ENCODE assay signal across 21 cellular contexts in the genomic region with DNA sequence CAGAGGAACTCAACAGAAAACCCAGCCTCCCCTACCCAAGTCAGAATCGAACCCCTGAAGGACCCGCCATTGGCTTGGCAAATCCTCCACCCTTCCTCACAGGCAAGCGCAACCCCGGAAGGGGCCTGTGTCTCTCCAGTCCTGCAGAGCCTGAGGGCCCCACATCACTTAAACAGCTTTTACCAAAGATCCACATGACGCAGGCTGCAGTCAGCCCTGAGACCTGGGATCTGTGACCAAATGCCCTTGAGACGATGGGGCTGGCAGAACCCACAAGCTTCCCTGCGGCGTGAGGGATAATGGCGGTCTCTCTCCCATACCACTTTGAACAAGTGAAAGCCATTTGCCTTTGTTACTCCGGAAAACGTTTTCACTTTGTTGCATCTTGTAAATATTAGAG. TPM values are rescaled to one million over a fixed set of nuclear protein-coding genes. Genes with fewer than 3 reads are reported as not detected.
DNase-seq lines count a peak whose midpoint lies in the region; ATAC-seq and TF ChIP-seq lines count a peak whose summit lies in the region.
"Had no signal": no experiment of that assay in that cellular context is flagged by ENCODE, and none has a peak within 500 bp of the region (broad histone marks: within the 10 kb centered on the region; RNA-seq: fewer than 3 reads in every experiment).

No MANE protein-coding gene starts in this region.

- no peak overlapping the region for H4K5ac ChIP-seq in mesendoderm (ENCODE audit: low read length)

- H2AK5ac ChIP-seq in mesendoderm (ENCODE audit: low read length), result no peak overlapping the region

- no peak overlapping the region for H3K27ac Mint-ChIP-seq in chondrocyte (ENCODE audit: unreplicated experiment)
- peak overlapping the region; percentile 11 for H3K27ac Mint-ChIP-seq in stimulated activated effector memory CD8-positive, alpha-beta T cell treated with anti-CD3 and anti-CD28 coated beads, Interleukin-12 subunit alpha, Interleukin-12 subunit beta, amount 100 ng/mL, for 72 hours
- H3K27ac Mint-ChIP-seq: CD8-positive, alpha-beta T cell had no signal

- H3K4me3 Mint-ChIP-seq in chondrocyte (ENCODE audit: unreplicated experiment), result no peak overlapping the region
- no peak overlapping the region for H3K4me3 Mint-ChIP-seq in stimulated activated effector memory CD8-positive, alpha-beta T cell treated with anti-CD3 and anti-CD28 coated beads, Interleukin-12 subunit alpha, Interleukin-12 subunit beta, amount 100 ng/mL, for 72 hours
- H3K4me3 Mint-ChIP-seq: CD8-positive, alpha-beta T cell had no signal

- no peak overlapping the region for H2BK5ac ChIP-seq in mesendoderm (ENCODE audit: low read length)

- 75 to 85% methylated on average over 11 of the region's 11 CpGs for WGBS in heart right ventricle, 2 donors
- WGBS in right cardiac atrium, result 88% methylated on average over 11 of the region's 11 CpGs
- no CpG with 5 or more reads among the region's 11 CpGs for WGBS in mesendoderm (ENCODE audit: extremely low coverage, insufficient coverage, low lambda C conversion rate)

- H3K4me1 Mint-ChIP-seq in chondrocyte (ENCODE audit: low read depth), result peaks cover 14% of the 10 kb centered on the region
- peaks cover 7% of the 10 kb centered on the region for H3K4me1 Mint-ChIP-seq in stimulated activated effector memory CD8-positive, alpha-beta T cell treated with anti-CD3 and anti-CD28 coated beads, Interleukin-12 subunit alpha, Interleukin-12 subunit beta, amount 100 ng/mL, for 72 hours

- no peaks in the 10 kb centered on the region for H3K27me3 ChIP-seq in heart right ventricle
- H3K27me3 ChIP-seq in right cardiac atrium (ENCODE audit: control insufficient read depth, insufficient read depth), result no peaks in the 10 kb centered on the region
- H3K27me3 ChIP-seq in mesendoderm (ENCODE audit: insufficient read depth, low read length, poor library complexity), result no peaks in the 10 kb centered on the region
- H3K27me3 ChIP-seq: BE2C had no signal

- H3K4me3 ChIP-seq in heart right ventricle (no peak overlapping the region), right cardiac atrium (ENCODE audit: low read length) (no peak overlapping the region), mesendoderm (ENCODE audit: low read length) (no peak overlapping the region)
- H3K4me3 ChIP-seq: GM12878, PC-9 had no signal

- H3K27ac ChIP-seq in heart right ventricle (peak overlapping the region in 7 of 10 donors; percentile 1 to 60 (median 14)), right cardiac atrium (ENCODE audit: low read length) (no peak overlapping the region), mesendoderm (ENCODE audit: low read depth, low read length) (no peak overlapping the region)
- H3K27ac ChIP-seq: PC-9 had no signal

- no peaks in the 10 kb centered on the region for H3K9me3 ChIP-seq in heart right ventricle
- H3K9me3 ChIP-seq in right cardiac atrium (ENCODE audit: control insufficient read depth, low read length), result no peaks in the 10 kb centered on the region
- H3K9me3 ChIP-seq: BE2C had no signal

- H3K4me1 ChIP-seq in heart right ventricle, result peaks cover 0 to 51% (median 24%) of the 10 kb centered on the region in 9 donors
- H3K4me1 ChIP-seq in right cardiac atrium (ENCODE audit: control insufficient read depth, insufficient read depth, low read length), result no peaks in the 10 kb centered on the region
- H3K4me1 ChIP-seq in mesendoderm (ENCODE audit: control insufficient read depth, low read depth, low read length), result no peaks in the 10 kb centered on the region
- H3K4me1 ChIP-seq: BE2C had no signal

- peaks cover 0 to 76% (median 13%) of the 10 kb centered on the region in 9 donors for H3K36me3 ChIP-seq in heart right ventricle
- H3K36me3 ChIP-seq in mesendoderm (ENCODE audit: control insufficient read depth, insufficient read depth, low read length), result peaks cover 2% of the 10 kb centered on the region
- H3K36me3 ChIP-seq: BE2C had no signal

- no peaks in the 10 kb centered on the region for H3K79me2 ChIP-seq in mesendoderm (ENCODE audit: control insufficient read depth, insufficient read depth, low read length)

- H3K9ac ChIP-seq in mesendoderm (ENCODE audit: low read length), result no peak overlapping the region

- no peak for ATAC-seq in heart right ventricle
- no peak for ATAC-seq in right cardiac atrium
- ATAC-seq in stimulated activated effector memory CD8-positive, alpha-beta T cell treated with anti-CD3 and anti-CD28 coated beads, Interleukin-12 subunit alpha, Interleukin-12 subunit beta, amount 100 ng/mL, for 72 hours, result no peak
- ATAC-seq: CD8-positive, alpha-beta T cell; GM12878; HepG2 had no signal

- H4K8ac ChIP-seq in mesendoderm (ENCODE audit: low read depth, low read length), result no peak overlapping the region

- no peak overlapping the region for H3K4ac ChIP-seq in mesendoderm (ENCODE audit: low read depth, low read length)

- H3K4me2 ChIP-seq in mesendoderm (ENCODE audit: low read length), result no peak overlapping the region
- H3K4me2 ChIP-seq: PC-9 had no signal

- H2BK120ac ChIP-seq in mesendoderm (ENCODE audit: low read depth, low read length), result no peak overlapping the region

- no peak for DNase-seq in heart right ventricle
- DNase-seq in cardiac septum (ENCODE audit: low spot score), result no peak
- peak; percentile 47 for DNase-seq in chondrocyte (ENCODE audit: low spot score)
- peak in 2 of 3 donors; percentile 21 to 53 for DNase-seq in right cardiac atrium
- no peak for DNase-seq in stimulated activated effector memory CD8-positive, alpha-beta T cell treated with anti-CD3 and anti-CD28 coated beads, Interleukin-12 subunit alpha, Interleukin-12 subunit beta, amount 100 ng/mL, for 72 hours (ENCODE audit: low spot score in 2 of 2)
- DNase-seq in KBM-7, result no peak
- no peak for DNase-seq in mesendoderm
- no peak for DNase-seq in EL
- DNase-seq: BE2C; Calu3; CD8-positive, alpha-beta T cell; GOT3; KG1; MV-4-11; NCI-H187; NCI-H2227 treated with DMSO at 0.1 percent for 48 hours; NCI-H510A treated with DMSO at 0.1 percent for 48 hours; NCI-H774; PC-9 had no signal

- intact Hi-C loops in heart right ventricle (cut with DNase I), result no loop called here
- intact Hi-C loops in cardiac septum (cut with DNase I), result no loop called here
- intact Hi-C loops in right cardiac atrium (cut with DNase I), result no loop called here

- H3K18ac ChIP-seq in mesendoderm (ENCODE audit: low read length), result no peak overlapping the region

- no peak overlapping the region for H2BK15ac ChIP-seq in mesendoderm (replicated peaks; ENCODE audit: low read depth)

- in situ Hi-C loops in KBM-7 (cut with MboI; ENCODE audit: low pct_unique_long_range_greater_than_20kb, low sequenced_read_pairs), result no loop called here

- no peak overlapping the region for H3K56ac ChIP-seq in mesendoderm (ENCODE audit: low read length)

- H3K79me1 ChIP-seq in mesendoderm (ENCODE audit: low read length), result no peaks in the 10 kb centered on the region

- H3K27me3 Mint-ChIP-seq in chondrocyte (ENCODE audit: low read depth), result no peaks in the 10 kb centered on the region

- TF ChIP-seq CTCF in heart right ventricle (IDR thresholded peaks at IDR 0.05) (no peak), chondrocyte (IDR thresholded peaks at IDR 0.05) (no peak)

- H3K23ac ChIP-seq in mesendoderm (ENCODE audit: low read length), result no peak overlapping the region

- no peaks in the 10 kb centered on the region for H3K9me3 Mint-ChIP-seq in chondrocyte (ENCODE audit: low read depth)
- no peaks in the 10 kb centered on the region for H3K9me3 Mint-ChIP-seq in stimulated activated effector memory CD8-positive, alpha-beta T cell treated with anti-CD3 and anti-CD28 coated beads, Interleukin-12 subunit alpha, Interleukin-12 subunit beta, amount 100 ng/mL, for 72 hours
- H3K9me3 Mint-ChIP-seq: CD8-positive, alpha-beta T cell had no signal

- H3K36me3 Mint-ChIP-seq in chondrocyte (ENCODE audit: low read depth), result peaks cover 31% of the 10 kb centered on the region
- H3K36me3 Mint-ChIP-seq in stimulated activated effector memory CD8-positive, alpha-beta T cell treated with anti-CD3 and anti-CD28 coated beads, Interleukin-12 subunit alpha, Interleukin-12 subunit beta, amount 100 ng/mL, for 72 hours, result peaks cover 55% of the 10 kb centered on the region

RNA-seq across cellular contexts. Expression of a gene that starts 54.9 kb away (rescaled TPM):
- 10 to 100 TPM; 21.6 to 28.9 (median 25.6) TPM for total RNA-seq in heart right ventricle
- 10 to 100 TPM; 17.9 to 18.5 TPM for polyA plus RNA-seq in heart right ventricle
- total RNA-seq in cardiac septum, result 29.3 TPM
- total RNA-seq in chondrocyte, result 34.8 to 51.6 TPM (median 44.0 TPM) in 3 replicates
- 10 to 100 TPM; 52.9 to 94.8 (median 55.1) TPM for total RNA-seq in right cardiac atrium
- polyA plus RNA-seq in right cardiac atrium, result 25.7 TPM
- polyA plus RNA-seq in mesendoderm (2013, experiment 1 of 2), result 5.6 TPM
- polyA plus RNA-seq in mesendoderm (2013, experiment 2 of 2), result 5.5 TPM

RNA-seq across cellular contexts. Expression of a gene that starts 55.0 kb away (rescaled TPM):
- total RNA-seq in heart right ventricle (10 to 100 TPM in 2 of 10 donors, 1 to 10 TPM in 8; 6.0 to 10.2 (median 8.4) TPM), cardiac septum (9.0 TPM), chondrocyte (12.4 to 18.0 TPM (median 15.6 TPM) in 3 replicates), right cardiac atrium (10 to 100 TPM; 10.2 to 12.9 (median 12.5) TPM)
- polyA plus RNA-seq in heart right ventricle (1 to 10 TPM; 4.5 to 5.3 TPM), right cardiac atrium (7.6 TPM)
- 9.4 TPM for polyA plus RNA-seq in mesendoderm (2013, experiment 1 of 2)
- 8.5 TPM for polyA plus RNA-seq in mesendoderm (2013, experiment 2 of 2)

Comparison
In these comparisons a context has a peak if more than half of its experiments do, and no peak if none do; other contexts are left out.
1. DNase-seq: peak in chondrocyte (single experiment) and right cardiac atrium (2 of 3); none in heart right ventricle (0 of 2), cardiac septum (single experiment), stimulated activated effector memory CD8-positive, alpha-beta T cell treated with anti-CD3 and anti-CD28 coated beads, Interleukin-12 subunit alpha, Interleukin-12 subunit beta, amount 100 ng/mL, for 72 hours (0 of 2), KBM-7 (single experiment), mesendoderm (single experiment) and EL (single experiment).
2. H3K27ac ChIP-seq: peak in heart right ventricle (7 of 10); none in right cardiac atrium (single experiment) and mesendoderm (single experiment).